In the genomic region with DNA sequence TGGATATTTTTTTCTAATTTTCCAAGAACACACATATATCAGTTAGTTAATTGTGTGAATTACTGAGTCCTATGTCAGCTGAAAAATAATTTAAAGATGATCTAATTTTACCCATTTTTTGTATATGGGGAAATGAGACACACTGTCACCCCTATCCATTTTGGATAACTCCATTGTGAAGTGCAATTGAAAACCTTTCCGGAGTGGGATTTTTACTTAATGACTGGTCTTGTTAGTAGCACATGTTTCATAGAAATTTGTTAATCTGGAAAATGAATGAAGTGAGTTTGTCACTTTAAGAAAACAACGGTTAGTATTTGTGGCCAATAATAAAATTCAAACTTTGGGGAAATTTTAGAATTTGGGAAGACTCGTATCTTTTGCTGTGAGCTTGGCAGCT, we compare ENCODE assay signal across 8 cellular contexts. TPM values are rescaled to one million over a fixed set of nuclear protein-coding genes. Genes with fewer than 3 reads are reported as not detected.
DNase-seq lines count a peak whose midpoint lies in the region; ATAC-seq lines count a peak whose summit lies in the region.

No MANE protein-coding gene starts in this region.

- peaks cover 61% of the 10 kb centered on the region for H3K36me3 Mint-ChIP-seq in activated naive CD8-positive, alpha-beta T cell treated with anti-CD3 and anti-CD28 coated beads for 36 hours
- H3K36me3 Mint-ChIP-seq in immature natural killer cell, result peaks cover 13 to 22% (median 16%) of the 10 kb centered on the region in 3 donors

- H3K4me3 ChIP-seq in ACC112 (ENCODE audit: low read depth, low read length) (peak overlapping the region; percentile 94), HAP-1 (peak overlapping the region; percentile 94)

- no peaks in the 10 kb centered on the region for H3K27me3 Mint-ChIP-seq in activated naive CD8-positive, alpha-beta T cell treated with anti-CD3 and anti-CD28 coated beads for 36 hours
- H3K27me3 Mint-ChIP-seq in immature natural killer cell (ENCODE audit: low read depth in 3 of 3), result peaks cover 6 to 22% (median 21%) of the 10 kb centered on the region in 3 donors

- H3K27ac Mint-ChIP-seq in activated naive CD8-positive, alpha-beta T cell treated with anti-CD3 and anti-CD28 coated beads for 36 hours, result peak overlapping the region; percentile 98
- H3K27ac Mint-ChIP-seq in immature natural killer cell, result peak overlapping the region; percentile 14 to 100 (median 72)

- intact Hi-C loops in posterior vena cava (cut with DNase I), result no loop called here

- H3K79me2 ChIP-seq in ACC112 (ENCODE audit: control insufficient read depth, insufficient read depth, low read length, unreplicated experiment), result peaks cover 91% of the 10 kb centered on the region

- H3K27me3 ChIP-seq in ACC112 (ENCODE audit: insufficient read depth, low read length) (no peaks in the 10 kb centered on the region), HAP-1 (ENCODE audit: low read depth) (no peaks in the 10 kb centered on the region)

- DNase-seq in HAP-1 (ENCODE audit: low spot score in 2 of 2), result no peak
- no peak for DNase-seq in activated naive CD8-positive, alpha-beta T cell treated with anti-CD3 and anti-CD28 coated beads for 36 hours
- DNase-seq in immature natural killer cell, result no peak
- DNase-seq in posterior vena cava (ENCODE audit: low spot score), result no peak
- DNase-seq in hypothalamus (lab: John Stamatoyannopoulos, UW), result no peak
- no peak for DNase-seq in ACHN

- H3K4me3 Mint-ChIP-seq in activated naive CD8-positive, alpha-beta T cell treated with anti-CD3 and anti-CD28 coated beads for 36 hours, result peak overlapping the region; percentile 96
- peak overlapping the region; percentile 96 to 99 (median 98) for H3K4me3 Mint-ChIP-seq in immature natural killer cell

- H2AFZ ChIP-seq in ACC112 (ENCODE audit: low read length, unreplicated experiment), result peak overlapping the region; percentile 49

- no peak for ATAC-seq in HG02798 (IDR thresholded peaks at IDR 0.05; ENCODE audit: poor library complexity, unreplicated experiment)

- in situ Hi-C loops in HAP-1 (cut with MboI; ENCODE audit: low sequenced_read_pairs) (no loop called here), ACHN (cut with HindIII; ENCODE audit: low pct_ligation_motif_present, low pct_unique_long_range_greater_than_20kb, low sequenced_read_pairs) (no loop called here)

- peaks cover 42% of the 10 kb centered on the region for H3K4me1 Mint-ChIP-seq in activated naive CD8-positive, alpha-beta T cell treated with anti-CD3 and anti-CD28 coated beads for 36 hours
- peaks cover 48 to 74% of the 10 kb centered on the region in 2 donors for H3K4me1 Mint-ChIP-seq in immature natural killer cell

- no peaks in the 10 kb centered on the region for H3K9me3 ChIP-seq in HAP-1

- H3K9me3 Mint-ChIP-seq in activated naive CD8-positive, alpha-beta T cell treated with anti-CD3 and anti-CD28 coated beads for 36 hours, result no peaks in the 10 kb centered on the region
- H3K9me3 Mint-ChIP-seq in immature natural killer cell, result no peaks in the 10 kb centered on the region

- H3K4me1 ChIP-seq in ACC112 (ENCODE audit: control insufficient read depth, insufficient read depth, low read length, unreplicated experiment), result peaks cover 15% of the 10 kb centered on the region
- H3K4me1 ChIP-seq in HAP-1, result peaks cover 19% of the 10 kb centered on the region

- peaks cover 29% of the 10 kb centered on the region for H3K36me3 ChIP-seq in ACC112 (ENCODE audit: insufficient read depth, low read length)
- peaks cover 50% of the 10 kb centered on the region for H3K36me3 ChIP-seq in HAP-1 (replicated peaks)

- peak overlapping the region; percentile 78 for H3K27ac ChIP-seq in ACC112 (ENCODE audit: low read depth, low read length)

RNA-seq across cellular contexts. Expression of a gene that starts 2.0 kb away (rescaled TPM):
- total RNA-seq in activated naive CD8-positive, alpha-beta T cell treated with anti-CD3 and anti-CD28 coated beads for 36 hours, result 100 to 1,000 TPM; 366 to 384 TPM
- polyA plus RNA-seq in immature natural killer cell, result 10 to 100 TPM; 33.1 to 85.6 (median 75.2) TPM
- 10 to 100 TPM; 82.8 to 98.1 TPM for total RNA-seq in posterior vena cava
